In genomic region chr16:88856122-88856827, GRCh38 we compare ENCODE assay signal across 8 cellular contexts. TPM values are rescaled to one million over a fixed set of nuclear protein-coding genes. Genes with fewer than 3 reads are reported as not detected.
DNase-seq lines count a peak whose midpoint lies in the region; ATAC-seq, FAIRE-seq and TF ChIP-seq lines count a peak whose summit lies in the region.

No MANE protein-coding gene starts in this region.

- H3K4me3 Mint-ChIP-seq in stimulated activated naive CD8-positive, alpha-beta T cell treated with anti-CD3 and anti-CD28 coated beads, Interleukin-15, Interleukin-2, amounts not matched to agents 100 ng/mL and 50 ng/mL, for 24 hours: peak overlapping the region; percentile 95

- H3K9me3 ChIP-seq in ascending aorta: no peaks in the 10 kb centered on the region
- no peaks in the 10 kb centered on the region for H3K9me3 ChIP-seq in keratinocyte (ENCODE audit: control insufficient read depth, low read depth, low read length)

- peaks cover 13 to 14% of the 10 kb centered on the region in 2 donors for H3K4me1 ChIP-seq in ascending aorta
- peaks cover 5% of the 10 kb centered on the region for H3K4me1 ChIP-seq in keratinocyte (ENCODE audit: control insufficient read depth, extremely low read depth, insufficient read depth, low read length)

- peak overlapping the region; percentile 94 for H3K9ac ChIP-seq in keratinocyte (ENCODE audit: control insufficient read depth, extremely low read depth, insufficient read depth, low read length)

- no peak for ATAC-seq in GM18870 (IDR thresholded peaks at IDR 0.05; ENCODE audit: unreplicated experiment)

- H4K20me1 ChIP-seq in keratinocyte (ENCODE audit: control insufficient read depth, extremely low read depth, insufficient read depth, low read length): no peaks in the 10 kb centered on the region

- H3K4me1 Mint-ChIP-seq in stimulated activated naive CD8-positive, alpha-beta T cell treated with anti-CD3 and anti-CD28 coated beads, Interleukin-15, Interleukin-2, amounts not matched to agents 100 ng/mL and 50 ng/mL, for 24 hours (ENCODE audit: low read depth): peaks cover 31% of the 10 kb centered on the region

- intact Hi-C loops in ascending aorta (cut with DNase I): loop anchor here (1.0 to 5.0 kb wide), 7 partner anchors 71 to 635 kb away; partner anchors contain the start of genes ANKRD11, CTU2, MVD and PIEZO1

- DNase-seq in BJ (ENCODE audit: low read depth) (no peak), HL-60 (ENCODE audit: low read depth in 1 of 2, low spot score in 1 of 2) (peak in 1 of 2 experiments; percentile 24), ascending aorta (ENCODE audit: low spot score in 2 of 2) (peak in 1 of 2 donors; percentile 67), keratinocyte (ENCODE audit: low read depth, low spot score) (no peak), urothelium cell line (ENCODE audit: low spot score) (no peak), HUDEP-2 (lab: John Stamatoyannopoulos, UW; ENCODE audit: unreplicated experiment in 76 of 76) (no peak)

- H3K27me3 ChIP-seq in BJ (ENCODE audit: control insufficient read depth, insufficient read depth, low read length) (no peaks in the 10 kb centered on the region), HL-60 (ENCODE audit: insufficient read depth, poor library complexity, severe bottlenecking) (no peaks in the 10 kb centered on the region), ascending aorta (no peaks in the 10 kb centered on the region), keratinocyte (ENCODE audit: control insufficient read depth, extremely low read depth, insufficient read depth, low read length) (no peaks in the 10 kb centered on the region)

- H3K27ac ChIP-seq in HL-60 (replicated peaks): peak overlapping the region; percentile 58
- peak overlapping the region; percentile 54 to 66 for H3K27ac ChIP-seq in ascending aorta
- H3K27ac ChIP-seq in keratinocyte (ENCODE audit: control insufficient read depth, insufficient read depth, low read length): no peak overlapping the region

- no peak for FAIRE-seq in keratinocyte (lab: Jason Lieb, UNC)
- FAIRE-seq in urothelium cell line (lab: Jason Lieb, UNC): no peak

- H3K27me3 Mint-ChIP-seq in stimulated activated naive CD8-positive, alpha-beta T cell treated with anti-CD3 and anti-CD28 coated beads, Interleukin-15, Interleukin-2, amounts not matched to agents 100 ng/mL and 50 ng/mL, for 24 hours: no peaks in the 10 kb centered on the region

- no peaks in the 10 kb centered on the region for H3K9me3 Mint-ChIP-seq in stimulated activated naive CD8-positive, alpha-beta T cell treated with anti-CD3 and anti-CD28 coated beads, Interleukin-15, Interleukin-2, amounts not matched to agents 100 ng/mL and 50 ng/mL, for 24 hours

- no peaks in the 10 kb centered on the region for H3K9me1 ChIP-seq in keratinocyte (ENCODE audit: control insufficient read depth, extremely low read depth, insufficient read depth, low read length)

- POLR2A ChIA-PET in BJ (lab: Charles Lee): no interaction called here

- TF ChIP-seq CTCF in BJ (IDR thresholded peaks at IDR 0.05; ENCODE audit: insufficient read depth, low read depth, low read length) (no peak), HL-60 (IDR thresholded peaks at IDR 0.05; ENCODE audit: insufficient read depth, low read length) (no peak), ascending aorta (IDR thresholded peaks at IDR 0.05) (no peak), keratinocyte (optimal IDR thresholded peaks at IDR 0.05 in 1 of 3, IDR thresholded peaks at IDR 0.05 in 1 of 3, conservative IDR thresholded peaks at IDR 0.05 in 1 of 3; ENCODE audit: extremely low read depth in 1 of 3, insufficient read depth in 2 of 3, low read length in 3 of 3) (no peak)

- peak overlapping the region; percentile 69 for H3K4me2 ChIP-seq in keratinocyte (ENCODE audit: control insufficient read depth, extremely low read depth, insufficient read depth, low read depth, low read length)

- H3K36me3 Mint-ChIP-seq in stimulated activated naive CD8-positive, alpha-beta T cell treated with anti-CD3 and anti-CD28 coated beads, Interleukin-15, Interleukin-2, amounts not matched to agents 100 ng/mL and 50 ng/mL, for 24 hours (ENCODE audit: low read depth): peaks cover 15% of the 10 kb centered on the region

- CTCF ChIA-PET in BJ (lab: Yijun Ruan, JAX): interaction anchor here (0.9 to 2.6 kb wide), 4 partner anchors 31 to 119 kb away, joined by 4 to 12 read pairs (median 8); partner anchors contain the start of gene APRT

- peaks cover 5% of the 10 kb centered on the region for H3K79me2 ChIP-seq in keratinocyte (ENCODE audit: control insufficient read depth, insufficient read depth, low read length)

- H3K4me3 ChIP-seq in BJ (ENCODE audit: low read depth, low read length) (peak overlapping the region; percentile 96), HL-60 (replicated peaks; ENCODE audit: insufficient read depth, low read length) (peak overlapping the region; percentile 50), ascending aorta (peak overlapping the region; percentile 64 to 87), keratinocyte (ENCODE audit: control insufficient read depth in 2 of 3, extremely low read depth in 1 of 3, insufficient read depth in 2 of 3, low read depth in 1 of 3, low read length in 3 of 3) (peak overlapping the region; percentile 70 to 100 (median 82))

- H3K27ac Mint-ChIP-seq in stimulated activated naive CD8-positive, alpha-beta T cell treated with anti-CD3 and anti-CD28 coated beads, Interleukin-15, Interleukin-2, amounts not matched to agents 100 ng/mL and 50 ng/mL, for 24 hours: peak overlapping the region; percentile 52

- peak overlapping the region; percentile 68 for H2AFZ ChIP-seq in keratinocyte (ENCODE audit: control insufficient read depth, low read length)

- dilution Hi-C loops in keratinocyte (cut with MboI; ENCODE audit: extremely low pct_ligation_motif_present, low sequenced_read_pairs): no loop called here

- H3K36me3 ChIP-seq in BJ (ENCODE audit: control insufficient read depth, insufficient read depth, low read length) (peaks cover 9% of the 10 kb centered on the region), ascending aorta (peaks cover 22 to 27% of the 10 kb centered on the region in 2 donors), keratinocyte (ENCODE audit: control insufficient read depth in 2 of 2, extremely low read depth in 1 of 2, insufficient read depth in 2 of 2, low read length in 2 of 2) (peaks cover 7 to 12% of the 10 kb centered on the region in 2 experiments)

RNA-seq across cellular contexts. Expression of gene GALNS, which starts 0.5 kb away (rescaled TPM):
- polyA plus RNA-seq in BJ (2011; rRNA removed) (6.3 and 9.7 TPM in 2 replicates), keratinocyte (8.3 to 9.6 TPM (median 9.3 TPM) in 3 replicates)
- polyA minus RNA-seq in BJ (2011; rRNA and poly(A)+ RNA removed): 3.5 and 5.0 TPM in 2 replicates
- total RNA-seq in ascending aorta: 62.2 TPM
- 13.2 TPM for polyA plus RNA-seq in keratinocyte (2011; ENCODE audit: low read depth)
- polyA plus RNA-seq in keratinocyte (2011; cell fraction: cytosol; rRNA removed): 7.0 and 11.7 TPM in 2 replicates
- 21.4 and 36.8 TPM in 2 replicates for polyA plus RNA-seq in keratinocyte (2011; cell fraction: nucleus; rRNA removed)
- polyA plus RNA-seq in keratinocyte (2012; ENCODE audit: low replicate concordance): 17.3 and 19.2 TPM in 2 replicates
- 7.8 to 20.3 TPM (median 9.1 TPM) in 3 replicates for polyA minus RNA-seq in keratinocyte
- 11.5 TPM for polyA minus RNA-seq in keratinocyte (2011; cell fraction: cytosol; rRNA and poly(A)+ RNA removed)
- 15.1 and 19.1 TPM in 2 replicates for polyA minus RNA-seq in keratinocyte (2011; cell fraction: nucleus; rRNA and poly(A)+ RNA removed)

RNA-seq across cellular contexts. Expression of gene TRAPPC2L, which starts 0.7 kb away (rescaled TPM):
- polyA plus RNA-seq in BJ (2011; rRNA removed): 84.8 and 116 TPM in 2 replicates
- polyA minus RNA-seq in BJ (2011; rRNA and poly(A)+ RNA removed): 28.9 and 47.4 TPM in 2 replicates
- total RNA-seq in ascending aorta: 7.6 TPM
- 49.5 to 170 TPM (median 139 TPM) in 3 replicates for polyA plus RNA-seq in keratinocyte
- 58.1 TPM for polyA plus RNA-seq in keratinocyte (2011; ENCODE audit: low read depth)
- 71.4 and 80.1 TPM in 2 replicates for polyA plus RNA-seq in keratinocyte (2011; cell fraction: cytosol; rRNA removed)
- polyA plus RNA-seq in keratinocyte (2011; cell fraction: nucleus; rRNA removed): 33.8 and 39.0 TPM in 2 replicates
- polyA plus RNA-seq in keratinocyte (2012; ENCODE audit: low replicate concordance): 93.5 and 143 TPM in 2 replicates
- 47.0 to 51.3 TPM (median 47.3 TPM) in 3 replicates for polyA minus RNA-seq in keratinocyte
- polyA minus RNA-seq in keratinocyte (2011; cell fraction: cytosol; rRNA and poly(A)+ RNA removed): 39.1 TPM
- polyA minus RNA-seq in keratinocyte (2011; cell fraction: nucleus; rRNA and poly(A)+ RNA removed): 8.4 and 8.5 TPM in 2 replicates

RNA-seq across cellular contexts. Expression of gene PABPN1L, which starts 10.2 kb away (rescaled TPM):
- polyA plus RNA-seq in BJ (2011; rRNA removed) (not detected in 2 replicates), keratinocyte (not detected in 3 replicates)
- not detected in 2 replicates for polyA minus RNA-seq in BJ (2011; rRNA and poly(A)+ RNA removed)
- not detected for total RNA-seq in ascending aorta
- polyA plus RNA-seq in keratinocyte (2011; ENCODE audit: low read depth): not detected
- polyA plus RNA-seq in keratinocyte (2011; cell fraction: cytosol; rRNA removed): not detected in 2 replicates
- not detected in 2 replicates for polyA plus RNA-seq in keratinocyte (2011; cell fraction: nucleus; rRNA removed)
- not detected in 2 replicates for polyA plus RNA-seq in keratinocyte (2012; ENCODE audit: low replicate concordance)
- not detected in 3 replicates for polyA minus RNA-seq in keratinocyte
- not detected for polyA minus RNA-seq in keratinocyte (2011; cell fraction: cytosol; rRNA and poly(A)+ RNA removed)
- not detected in 2 replicates for polyA minus RNA-seq in keratinocyte (2011; cell fraction: nucleus; rRNA and poly(A)+ RNA removed)

RNA-seq across cellular contexts. Expression of gene APRT, which starts 44.5 kb away (rescaled TPM):
- polyA plus RNA-seq in BJ (2011; rRNA removed): 102 and 152 TPM in 2 replicates
- 19.5 and 41.9 TPM in 2 replicates for polyA minus RNA-seq in BJ (2011; rRNA and poly(A)+ RNA removed)
- 305 TPM for total RNA-seq in ascending aorta
- polyA plus RNA-seq in keratinocyte: 91.4 to 177 TPM (median 106 TPM) in 3 replicates
- 25.2 TPM for polyA plus RNA-seq in keratinocyte (2011; ENCODE audit: low read depth)
- 51.1 and 112 TPM in 2 replicates for polyA plus RNA-seq in keratinocyte (2011; cell fraction: cytosol; rRNA removed)
- polyA plus RNA-seq in keratinocyte (2011; cell fraction: nucleus; rRNA removed): 49.9 and 72.8 TPM in 2 replicates
- 135 and 217 TPM in 2 replicates for polyA plus RNA-seq in keratinocyte (2012; ENCODE audit: low replicate concordance)
- 26.0 to 61.0 TPM (median 48.4 TPM) in 3 replicates for polyA minus RNA-seq in keratinocyte
- polyA minus RNA-seq in keratinocyte (2011; cell fraction: cytosol; rRNA and poly(A)+ RNA removed): 182 TPM
- 29.3 and 31.1 TPM in 2 replicates for polyA minus RNA-seq in keratinocyte (2011; cell fraction: nucleus; rRNA and poly(A)+ RNA removed)

RNA-seq across cellular contexts. Expression of gene CDT1, which starts 52.7 kb away (rescaled TPM):
- polyA plus RNA-seq in BJ (2011; rRNA removed): 2.2 and 2.4 TPM in 2 replicates
- polyA minus RNA-seq in BJ (2011; rRNA and poly(A)+ RNA removed): 4.2 and 4.3 TPM in 2 replicates
- not detected for total RNA-seq in ascending aorta
- 1.0 to 4.9 TPM (median 2.0 TPM) in 3 replicates for polyA plus RNA-seq in keratinocyte
- 0.10 TPM for polyA plus RNA-seq in keratinocyte (2011; ENCODE audit: low read depth)
- polyA plus RNA-seq in keratinocyte (2011; cell fraction: cytosol; rRNA removed): 0.94 and 4.1 TPM in 2 replicates
- polyA plus RNA-seq in keratinocyte (2011; cell fraction: nucleus; rRNA removed): 0.60 and 1.0 TPM in 2 replicates
- polyA plus RNA-seq in keratinocyte (2012; ENCODE audit: low replicate concordance): 0.55 and 7.5 TPM in 2 replicates
- polyA minus RNA-seq in keratinocyte: 0.30 to 9.4 TPM (median 4.0 TPM) in 3 replicates
- polyA minus RNA-seq in keratinocyte (2011; cell fraction: cytosol; rRNA and poly(A)+ RNA removed): 5.9 TPM
- polyA minus RNA-seq in keratinocyte (2011; cell fraction: nucleus; rRNA and poly(A)+ RNA removed): 1.2 and 2.5 TPM in 2 replicates
